Comparison of ENCODE assay signal across 19 cellular contexts in the genomic region with DNA sequence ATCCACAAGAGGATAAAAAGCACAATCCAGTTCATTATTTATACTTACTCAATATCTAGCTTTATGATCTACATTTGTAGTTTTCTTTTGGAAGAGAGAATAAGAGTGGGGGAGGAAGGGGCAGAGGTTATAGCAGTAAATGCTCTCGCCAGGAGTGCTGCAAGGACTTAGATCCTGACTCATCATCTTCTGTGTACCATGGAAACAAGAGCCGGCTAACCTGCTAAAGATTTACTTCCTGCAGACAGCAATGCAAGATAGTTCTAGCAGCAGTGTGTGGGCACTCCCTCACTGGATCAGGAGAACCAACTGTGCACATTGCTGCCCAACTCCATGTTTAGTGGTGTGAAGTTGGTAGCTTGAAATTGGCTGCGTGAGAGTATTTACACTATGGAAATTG. TPM values are rescaled to one million over a fixed set of nuclear protein-coding genes. Genes with fewer than 3 reads are reported as not detected.
DNase-seq lines count a peak whose midpoint lies in the region; ATAC-seq and TF ChIP-seq lines count a peak whose summit lies in the region.
"Had no signal": no experiment of that assay in that cellular context is flagged by ENCODE, and none has a peak within 500 bp of the region (broad histone marks: within the 10 kb centered on the region; RNA-seq: fewer than 3 reads in every experiment).

No MANE protein-coding gene starts in this region.

- no peak overlapping the region for H3K4me3 ChIP-seq in fibroblast of pulmonary artery (replicated peaks; ENCODE audit: low read depth, low read length)
- H3K4me3 ChIP-seq in H7 (ENCODE audit: insufficient read depth, low read depth, low read length), result no peak overlapping the region
- H3K4me3 ChIP-seq: BLaER1 treated with 17β-estradiol and CSF1 and Interleukin-3, amounts not matched to agents 10 nM and 100 nM; colonic mucosa; heart right ventricle; upper lobe of left lung had no signal

- peak; percentile 70 for ATAC-seq in sciatic nerve
- ATAC-seq in GM19351 (IDR thresholded peaks at IDR 0.05; ENCODE audit: unreplicated experiment), result no peak
- ATAC-seq: heart right ventricle; stimulated activated naive CD8-positive, alpha-beta T cell treated with anti-CD3 and anti-CD28 coated beads, Interleukin-15, Interleukin-2, amounts not matched to agents 100 U/mL and 50 U/mL, for 24 hours had no signal

- H3K27me3 ChIP-seq in H7 (ENCODE audit: control insufficient read depth, insufficient read depth, low read length), result no peaks in the 10 kb centered on the region
- H3K27me3 ChIP-seq: colonic mucosa, heart right ventricle, upper lobe of left lung had no signal

- no peaks in the 10 kb centered on the region for H3K36me3 ChIP-seq in H7 (replicated peaks; ENCODE audit: control insufficient read depth, insufficient read depth, low read length)
- H3K36me3 ChIP-seq: BLaER1 treated with 17β-estradiol and CSF1 and Interleukin-3, amounts not matched to agents 10 nM and 100 nM; colonic mucosa; heart right ventricle; upper lobe of left lung had no signal

- DNase-seq in HT-29 (ENCODE audit: low spot score), result peak; percentile 6
- DNase-seq in amniotic epithelial cell (ENCODE audit: low read depth), result peak; percentile 80
- peak; percentile 42 for DNase-seq in fibroblast of pulmonary artery (ENCODE audit: low read depth)
- DNase-seq in sciatic nerve (ENCODE audit: low spot score), result no peak
- DNase-seq in H7, result no peak
- no peak for DNase-seq in NCI-H1105 (lab: John Stamatoyannopoulos, UW)
- no peak for DNase-seq in NCI-H345 treated with DMSO at 0.1 percent for 48 hours (lab: John Stamatoyannopoulos, UW; ENCODE audit: unreplicated experiment)
- DNase-seq: anterior cingulate cortex; colonic mucosa; heart right ventricle; midbrain; NCI-H1436; SHP77 treated with DMSO at 0.1 percent for 48 hours; stimulated activated CD4-positive, alpha-beta T cell treated with anti-CD3 and anti-CD28 coated beads, Interleukin-15, amount 100 ng/mL, for 24 hours; stimulated activated naive CD8-positive, alpha-beta T cell treated with anti-CD3 and anti-CD28 coated beads, Interleukin-15, Interleukin-2, amounts not matched to agents 100 U/mL and 50 U/mL, for 24 hours; T-helper 9 cell; upper lobe of left lung had no signal

- intact Hi-C loops in sciatic nerve (cut with DNase I), result no loop called here

- no peak for TF ChIP-seq CTCF in fibroblast of pulmonary artery (IDR thresholded peaks at IDR 0.05; ENCODE audit: low read length, missing control alignments)

RNA-seq across cellular contexts. Expression of a gene that starts 47.7 kb away (rescaled TPM):
- 0.03 TPM in 1 of 2 replicates, not detected in the other for total RNA-seq in HT-29 (2014; rRNA removed; shearing (Covaris generic))
- total RNA-seq in sciatic nerve, result 9.7 TPM
- 1.5 and 2.2 TPM in 2 replicates for total RNA-seq in H7 (2014; rRNA removed; shearing (Covaris generic))

Comparison
In these comparisons a context has a peak if more than half of its experiments do, and no peak if none do; other contexts are left out.
1. DNase-seq: peak in HT-29 (single experiment), amniotic epithelial cell (single experiment) and fibroblast of pulmonary artery (single experiment); none in sciatic nerve (single experiment), H7 (single experiment), NCI-H1105 (single experiment) and NCI-H345 treated with DMSO at 0.1 percent for 48 hours (single experiment).